ENCODE assay signal across 8 cellular contexts in genomic region chr4:93764647-93765246, GRCh38.
DNase-seq lines count a peak whose midpoint lies in the region; ATAC-seq, FAIRE-seq and TF ChIP-seq lines count a peak whose summit lies in the region.

No MANE protein-coding gene starts in this region.

- TF ChIP-seq CTCF in lung (IDR thresholded peaks at IDR 0.05; ENCODE audit: control extremely low read depth, extremely low read depth), result peak; percentile 73

- H3K27me3 ChIP-seq in lung (ENCODE audit: control insufficient read depth, insufficient read depth), result no peaks in the 10 kb centered on the region

- ATAC-seq in HG03039 (IDR thresholded peaks at IDR 0.05; ENCODE audit: unreplicated experiment) (peak; percentile 69), lung (ENCODE audit: insufficient read depth, low FRiP score) (no peak), GM19324 (IDR thresholded peaks at IDR 0.05; ENCODE audit: low FRiP score, unreplicated experiment) (no peak)

- DNase-seq in Ammon's horn (ENCODE audit: low spot score), result peak; percentile 63
- DNase-seq in GM18507 (ENCODE audit: extremely low spot score, insufficient read length, low read depth), result peak; percentile 15
- peak; percentile 18 for DNase-seq in NCI-H345 treated with DMSO at 0.1 percent for 48 hours (lab: John Stamatoyannopoulos, UW; ENCODE audit: unreplicated experiment)
- peak; percentile 54 to 58 for DNase-seq in T47D (ENCODE audit: low read depth in 1 of 2, low spot score in 1 of 2)
- DNase-seq in lung (ENCODE audit: low spot score), result no peak
- DNase-seq in T-helper 9 cell, result no peak

- FAIRE-seq in GM18507 (lab: Jason Lieb, UNC), result peak; percentile 69

- no peaks in the 10 kb centered on the region for H3K9me3 ChIP-seq in lung (ENCODE audit: control insufficient read depth in 2 of 2, insufficient read depth in 1 of 2, low read length in 1 of 2)

- no peak overlapping the region for H3K27ac ChIP-seq in lung (ENCODE audit: low read depth in 1 of 2, low read length in 1 of 2)

- no peaks in the 10 kb centered on the region for H3K4me1 ChIP-seq in lung (ENCODE audit: control insufficient read depth in 2 of 2, insufficient read depth in 2 of 2, low read length in 2 of 2)

- H3K4me3 ChIP-seq in lung, result no peak overlapping the region

- no peaks in the 10 kb centered on the region for H3K36me3 ChIP-seq in lung (ENCODE audit: control insufficient read depth in 2 of 2, insufficient read depth in 2 of 2, low read length in 2 of 2)

- in situ Hi-C loops in T47D (cut with HindIII; ENCODE audit: low pct_unique_long_range_greater_than_20kb, low sequenced_read_pairs), result no loop called here

- WGBS in lung, 2 donors, result 2 to 4% methylated on average over 5 of the region's 5 CpGs

Comparison
In these comparisons a context has a peak if more than half of its experiments do, and no peak if none do; other contexts are left out.
1. DNase-seq: peak in Ammon's horn (single experiment), GM18507 (single experiment), NCI-H345 treated with DMSO at 0.1 percent for 48 hours (single experiment) and T47D (2 of 2); none in lung (single experiment) and T-helper 9 cell (single experiment).